Comparison of ENCODE assay signal across 1 cellular context in the genomic region with DNA sequence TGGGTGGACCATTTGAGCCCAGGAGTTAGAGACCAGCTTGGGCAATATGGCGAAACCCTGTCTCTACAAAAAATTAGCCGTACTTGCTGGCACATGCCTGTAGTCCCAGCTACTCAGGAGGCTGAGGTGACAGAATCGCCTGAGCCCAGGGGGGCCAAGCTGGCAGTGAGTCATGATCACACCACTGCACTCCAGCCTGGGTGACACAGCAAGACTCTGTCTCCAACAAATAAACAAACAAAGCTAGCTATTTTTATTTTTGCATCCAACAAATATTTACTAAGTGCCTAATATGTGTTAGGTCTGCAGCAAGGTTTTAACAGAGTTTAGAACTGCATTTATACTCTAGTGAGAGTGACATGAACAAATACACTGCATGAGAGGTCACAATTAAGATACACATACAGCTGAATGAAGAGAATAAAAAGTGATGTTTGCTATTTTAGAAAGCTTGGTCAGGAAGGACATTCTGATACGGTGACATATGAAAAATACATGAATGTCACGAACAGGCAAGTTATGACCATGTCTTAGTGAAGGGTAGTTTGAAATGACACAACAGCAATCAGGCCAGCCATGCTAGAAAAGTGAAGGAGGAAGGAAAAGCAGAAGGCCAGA.
TF ChIP-seq lines count a peak whose summit lies in the region.

No MANE protein-coding gene starts in this region.

TF ChIP-seq in K562, 482 proteins besides CTCF, POLR2A, EP300 and RAD21 (continued from another document and continues in another):
- TF ChIP-seq, protein P1, sequence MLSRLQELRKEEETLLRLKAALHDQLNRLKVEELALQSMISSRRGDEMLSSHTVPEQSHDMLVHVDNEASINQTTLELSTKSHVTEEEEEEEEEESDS (CRISPR knock-in tag; IDR thresholded peaks at IDR 0.05) = no peak
- TF ChIP-seq THRAP3 (IDR thresholded peaks at IDR 0.05; ENCODE audit: borderline replicate concordance) = no peak
- TF ChIP-seq ZNF507 (tag; conservative IDR thresholded peaks at IDR 0.05) = no peak
- TF ChIP-seq MTF1 (CRISPR knock-in tag; IDR thresholded peaks at IDR 0.05; ENCODE audit: borderline replicate concordance) = no peak
- no peak for TF ChIP-seq SNRNP70 (optimal IDR thresholded peaks at IDR 0.05; ENCODE audit: low read depth, low read length)
- no peak for TF ChIP-seq CBFA2T2 (conservative IDR thresholded peaks at IDR 0.05)
- peak; percentile 64; the same call in 1 of the 2 replicates for TF ChIP-seq HINFP (tag; conservative IDR thresholded peaks at IDR 0.05; ENCODE audit: low read depth)
- no peak for TF ChIP-seq ZBTB40 (IDR thresholded peaks at IDR 0.05)
- no peak for TF ChIP-seq ZBTB40 (CRISPR knock-in tag; IDR thresholded peaks at IDR 0.05)
- TF ChIP-seq NCOA2 (IDR thresholded peaks at IDR 0.05; ENCODE audit: partially characterized antibody in 2 of 2) = no peak
- TF ChIP-seq, protein P2, sequence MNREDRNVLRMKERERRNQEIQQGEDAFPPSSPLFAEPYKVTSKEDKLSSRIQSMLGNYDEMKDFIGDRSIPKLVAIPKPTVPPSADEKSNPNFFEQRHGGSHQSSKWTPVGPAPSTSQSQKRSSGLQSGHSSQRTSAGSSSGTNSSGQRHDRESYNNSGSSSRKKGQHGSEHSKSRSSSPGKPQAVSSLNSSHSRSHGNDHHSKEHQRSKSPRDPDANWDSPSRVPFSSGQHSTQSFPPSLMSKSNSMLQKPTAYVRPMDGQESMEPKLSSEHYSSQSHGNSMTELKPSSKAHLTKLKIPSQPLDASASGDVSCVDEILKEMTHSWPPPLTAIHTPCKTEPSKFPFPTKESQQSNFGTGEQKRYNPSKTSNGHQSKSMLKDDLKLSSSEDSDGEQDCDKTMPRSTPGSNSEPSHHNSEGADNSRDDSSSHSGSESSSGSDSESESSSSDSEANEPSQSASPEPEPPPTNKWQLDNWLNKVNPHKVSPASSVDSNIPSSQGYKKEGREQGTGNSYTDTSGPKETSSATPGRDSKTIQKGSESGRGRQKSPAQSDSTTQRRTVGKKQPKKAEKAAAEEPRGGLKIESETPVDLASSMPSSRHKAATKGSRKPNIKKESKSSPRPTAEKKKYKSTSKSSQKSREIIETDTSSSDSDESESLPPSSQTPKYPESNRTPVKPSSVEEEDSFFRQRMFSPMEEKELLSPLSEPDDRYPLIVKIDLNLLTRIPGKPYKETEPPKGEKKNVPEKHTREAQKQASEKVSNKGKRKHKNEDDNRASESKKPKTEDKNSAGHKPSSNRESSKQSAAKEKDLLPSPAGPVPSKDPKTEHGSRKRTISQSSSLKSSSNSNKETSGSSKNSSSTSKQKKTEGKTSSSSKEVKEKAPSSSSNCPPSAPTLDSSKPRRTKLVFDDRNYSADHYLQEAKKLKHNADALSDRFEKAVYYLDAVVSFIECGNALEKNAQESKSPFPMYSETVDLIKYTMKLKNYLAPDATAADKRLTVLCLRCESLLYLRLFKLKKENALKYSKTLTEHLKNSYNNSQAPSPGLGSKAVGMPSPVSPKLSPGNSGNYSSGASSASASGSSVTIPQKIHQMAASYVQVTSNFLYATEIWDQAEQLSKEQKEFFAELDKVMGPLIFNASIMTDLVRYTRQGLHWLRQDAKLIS (CRISPR knock-in tag; IDR thresholded peaks at IDR 0.05) = no peak
- TF ChIP-seq ARID1B (IDR thresholded peaks at IDR 0.05) = peak; percentile 84
- peak in 1 of 2 experiments; percentile 61; a peak in 1 of 4 replicates for TF ChIP-seq MAZ (CRISPR knock-in tag; conservative IDR thresholded peaks at IDR 0.05 in 1 of 2, IDR thresholded peaks at IDR 0.05 in 1 of 2)
- TF ChIP-seq ZNF124 (CRISPR knock-in tag; IDR thresholded peaks at IDR 0.05) = no peak
- TF ChIP-seq TARDBP (IDR thresholded peaks at IDR 0.05) = no peak
- no peak for TF ChIP-seq ZNF764 (CRISPR knock-in tag; IDR thresholded peaks at IDR 0.05; ENCODE audit: low read depth)
- no peak for TF ChIP-seq ZNF518B (CRISPR knock-in tag; IDR thresholded peaks at IDR 0.05)
- TF ChIP-seq FUS (optimal IDR thresholded peaks at IDR 0.05; ENCODE audit: low read depth, low read length) = no peak
- no peak for TF ChIP-seq ELF2 (CRISPR knock-in tag; IDR thresholded peaks at IDR 0.05)
- no peak for TF ChIP-seq ZNF146 (CRISPR knock-in tag; IDR thresholded peaks at IDR 0.05; ENCODE audit: unreplicated experiment)
- no peak for TF ChIP-seq RBM34 (IDR thresholded peaks at IDR 0.05; ENCODE audit: borderline replicate concordance, insufficient read depth, low read length)
- peak; percentile 44 for TF ChIP-seq CREM (IDR thresholded peaks at IDR 0.05; ENCODE audit: low read depth)
- no peak for TF ChIP-seq ZNF217 (CRISPR knock-in tag; IDR thresholded peaks at IDR 0.05)
- no peak for TF ChIP-seq ZFPM2 (CRISPR knock-in tag; IDR thresholded peaks at IDR 0.05)
- TF ChIP-seq, protein P3, sequence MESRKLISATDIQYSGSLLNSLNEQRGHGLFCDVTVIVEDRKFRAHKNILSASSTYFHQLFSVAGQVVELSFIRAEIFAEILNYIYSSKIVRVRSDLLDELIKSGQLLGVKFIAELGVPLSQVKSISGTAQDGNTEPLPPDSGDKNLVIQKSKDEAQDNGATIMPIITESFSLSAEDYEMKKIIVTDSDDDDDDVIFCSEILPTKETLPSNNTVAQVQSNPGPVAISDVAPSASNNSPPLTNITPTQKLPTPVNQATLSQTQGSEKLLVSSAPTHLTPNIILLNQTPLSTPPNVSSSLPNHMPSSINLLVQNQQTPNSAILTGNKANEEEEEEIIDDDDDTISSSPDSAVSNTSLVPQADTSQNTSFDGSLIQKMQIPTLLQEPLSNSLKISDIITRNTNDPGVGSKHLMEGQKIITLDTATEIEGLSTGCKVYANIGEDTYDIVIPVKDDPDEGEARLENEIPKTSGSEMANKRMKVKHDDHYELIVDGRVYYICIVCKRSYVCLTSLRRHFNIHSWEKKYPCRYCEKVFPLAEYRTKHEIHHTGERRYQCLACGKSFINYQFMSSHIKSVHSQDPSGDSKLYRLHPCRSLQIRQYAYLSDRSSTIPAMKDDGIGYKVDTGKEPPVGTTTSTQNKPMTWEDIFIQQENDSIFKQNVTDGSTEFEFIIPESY (CRISPR knock-in tag; IDR thresholded peaks at IDR 0.05) = no peak
- TF ChIP-seq, protein P4, sequence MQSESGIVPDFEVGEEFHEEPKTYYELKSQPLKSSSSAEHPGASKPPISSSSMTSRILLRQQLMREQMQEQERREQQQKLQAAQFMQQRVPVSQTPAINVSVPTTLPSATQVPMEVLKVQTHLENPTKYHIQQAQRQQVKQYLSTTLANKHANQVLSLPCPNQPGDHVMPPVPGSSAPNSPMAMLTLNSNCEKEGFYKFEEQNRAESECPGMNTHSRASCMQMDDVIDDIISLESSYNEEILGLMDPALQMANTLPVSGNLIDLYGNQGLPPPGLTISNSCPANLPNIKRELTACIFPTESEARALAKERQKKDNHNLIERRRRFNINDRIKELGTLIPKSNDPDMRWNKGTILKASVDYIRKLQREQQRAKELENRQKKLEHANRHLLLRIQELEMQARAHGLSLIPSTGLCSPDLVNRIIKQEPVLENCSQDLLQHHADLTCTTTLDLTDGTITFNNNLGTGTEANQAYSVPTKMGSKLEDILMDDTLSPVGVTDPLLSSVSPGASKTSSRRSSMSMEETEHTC (IDR thresholded peaks at IDR 0.05) = peak; percentile 79
- TF ChIP-seq TEAD2 (tag; IDR thresholded peaks at IDR 0.05) = no peak
- no peak for TF ChIP-seq ZNF79 (CRISPR knock-in tag; IDR thresholded peaks at IDR 0.05; ENCODE audit: low read depth)
- TF ChIP-seq RBM25 (IDR thresholded peaks at IDR 0.05; ENCODE audit: low read depth, low read length, severe bottlenecking) = no peak
- peak; percentile 54; the same call in 1 of the 2 replicates for TF ChIP-seq TFAP4 (CRISPR knock-in tag; IDR thresholded peaks at IDR 0.05; ENCODE audit: borderline replicate concordance)
